33 cellular contexts compared by ENCODE assay signal in genomic region chr13:28830580-28830979, GRCh38. TPM values are rescaled to one million over a fixed set of nuclear protein-coding genes. Genes with fewer than 3 reads are reported as not detected.
"Had no signal": no experiment of that assay in that cellular context is flagged by ENCODE, and none has a peak within 500 bp of the region (broad histone marks: within the 10 kb centered on the region; RNA-seq: fewer than 3 reads in every experiment).

No MANE protein-coding gene starts in this region.

- ATAC-seq: activated CD4-positive, CD25-positive, alpha-beta regulatory T cell treated with anti-CD3 and anti-CD28 coated beads, Interleukin-2, amount 50 U/mL, for 24 hours; activated CD8-positive, alpha-beta T cell treated with anti-CD3 and anti-CD28 coated beads for 36 hours; activated T-cell treated with anti-CD3 and anti-CD28 coated beads, Interleukin-2, amount 50 U/mL, for 4 hours; activated T-helper 17 cell treated with anti-CD3 and anti-CD28 coated beads, Interleukin-2, amount 50 U/mL, for 72 hours; body of pancreas; gastroesophageal sphincter; heart right ventricle; T-helper 17 cell had no signal

- DNase-seq: activated B cell treated with CpG ODN at 0.5 μM for 24 hours; activated CD4-positive, alpha-beta T cell treated with anti-CD3 and anti-CD28 coated beads for 48 hours; activated CD4-positive, alpha-beta T cell treated with anti-CD3 and anti-CD28 coated beads, Interleukin-2, amount 50 U/mL, for 1 hour; activated CD4-positive, alpha-beta T cell treated with anti-CD3 and anti-CD28 coated beads, Interleukin-2, amount 50 U/mL, for 48 hours; activated CD8-positive, alpha-beta memory T cell treated with anti-CD3 and anti-CD28 coated beads for 24 hours; activated CD8-positive, alpha-beta T cell treated with anti-CD3 and anti-CD28 coated beads for 36 hours; activated effector memory CD4-positive, alpha-beta T cell treated with Interleukin-2 at 50 U/mL for 16 hours; activated gamma-delta T cell treated with Interleukin-2 at 50 U/mL for 16 hours; activated naive CD4-positive, alpha-beta T cell treated with anti-CD3 and anti-CD28 coated beads, Interleukin-2, amount 50 U/mL, for 16 hours; activated naive CD4-positive, alpha-beta T cell treated with Interleukin-2 at 50 U/mL for 16 hours; activated T-cell treated with anti-CD3 and anti-CD28 coated beads, Interleukin-2, amount 50 U/mL, for 4 hours; amygdala; aorta; body of pancreas; caudate nucleus; cortex of kidney; dermis blood vessel endothelial cell; effector CD8-positive, alpha-beta T cell; esophagus squamous epithelium; foreskin melanocyte; heart right ventricle; T-helper 17 cell; T1000 had no signal

- H3K79me2 ChIP-seq: hepatocyte had no signal

- H3K27ac ChIP-seq: body of pancreas, epithelial cell of prostate, esophagus squamous epithelium, gastroesophageal sphincter, heart right ventricle, hepatocyte, VCaP had no signal

- H3K4me3 ChIP-seq: body of pancreas, esophagus squamous epithelium, gastroesophageal sphincter, heart right ventricle, hepatocyte had no signal

- FAIRE-seq: colon, endometrium, endothelial cell of umbilical vein had no signal

- H3K27me3 ChIP-seq: body of pancreas, gastroesophageal sphincter, heart right ventricle, hepatocyte had no signal

- H3K36me3 ChIP-seq: esophagus squamous epithelium, gastroesophageal sphincter, heart right ventricle had no signal

- H3K4me2 ChIP-seq: hepatocyte had no signal

- H3K4me1 ChIP-seq: body of pancreas, esophagus squamous epithelium, gastroesophageal sphincter, heart right ventricle had no signal

- H2AFZ ChIP-seq: hepatocyte had no signal

RNA-seq across cellular contexts. Expression of gene MTUS2, which starts 10.4 kb away (rescaled TPM):
- total RNA-seq: activated B cell treated with CpG ODN at 0.5 μM for 24 hours; activated CD8-positive, alpha-beta T cell treated with anti-CD3 and anti-CD28 coated beads for 36 hours; activated T-cell treated with anti-CD3 and anti-CD28 coated beads, Interleukin-2, amount 50 U/mL, for 4 hours; dermis blood vessel endothelial cell; endothelial cell of umbilical vein; fibroblast of lung had no signal
- polyA plus RNA-seq: endothelial cell of umbilical vein had no signal
